Comparison of ENCODE assay signal across 15 cellular contexts in the genomic region with DNA sequence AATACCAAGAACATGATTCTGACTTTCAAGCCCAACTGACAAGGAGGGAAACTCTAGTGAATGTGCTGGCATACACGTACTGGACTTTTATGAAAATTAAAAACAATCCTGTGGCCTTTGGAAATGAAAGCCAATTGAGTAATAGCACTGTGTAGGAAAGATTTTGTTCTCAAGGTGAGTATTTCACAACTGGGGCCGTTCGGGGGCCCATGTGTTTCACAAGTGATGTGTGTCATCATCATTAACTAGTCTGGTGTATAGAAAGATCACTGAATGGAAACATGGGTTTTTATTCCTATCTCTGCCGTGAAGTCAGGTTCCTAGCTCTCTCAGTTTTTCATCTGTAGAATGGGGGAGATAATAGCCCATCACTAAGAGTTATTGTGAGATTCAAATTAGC.
A peak's percentile ranks its signal among the peaks of the same experiment; 100 is the strongest.
DNase-seq lines count a peak whose midpoint lies in the region; ATAC-seq, FAIRE-seq and TF ChIP-seq lines count a peak whose summit lies in the region.
"Had no signal": no experiment of that assay in that cellular context is flagged by ENCODE, and none has a peak within 500 bp of the region (broad histone marks: within the 10 kb centered on the region; RNA-seq: fewer than 3 reads in every experiment).

No MANE protein-coding gene starts in this region.

- TF ChIP-seq EP300 in HepG2 (IDR thresholded peaks at IDR 0.05; ENCODE audit: low read depth in 2 of 2, low read length in 2 of 2) (peak; percentile 72 to 80; a peak in 3 of 4 replicates), HepG2 (CRISPR knock-in tag; IDR thresholded peaks at IDR 0.05; ENCODE audit: borderline replicate concordance) (no peak; the same call in 1 of the 2 replicates)

- ATAC-seq in HepG2 = no peak; the same call in 2 of the 3 replicates

- no peak for FAIRE-seq in HepG2 (lab: Jason Lieb, UNC)
- FAIRE-seq: endothelial cell of umbilical vein, islet of Langerhans had no signal

- POLR2A ChIA-PET in HepG2 (lab: Yijun Ruan, JAX) = no interaction called here

- CTCF ChIA-PET in HepG2 (lab: Yijun Ruan, JAX; ENCODE audit: low intra/inter-chr PET ratio, low total read pairs) = no interaction called here

- TF ChIP-seq POLR2A in HepG2 (IDR thresholded peaks at IDR 0.05; ENCODE audit: insufficient read depth in 1 of 2, low read depth in 2 of 2, low read length in 2 of 2) (no peak), uterus (IDR thresholded peaks at IDR 0.05) (no peak)

- no TSS peak for BruUV-seq in HepG2 (replicated peaks; lab: Mats Ljungman, UMichigan)

- H2AFZ ChIP-seq in HepG2 (ENCODE audit: low read length) = no peak overlapping the region
- H2AFZ ChIP-seq: neural progenitor cell had no signal

- H4K20me1 ChIP-seq in HepG2 (ENCODE audit: insufficient read depth, low read length) = no peaks in the 10 kb centered on the region

- H3K9me3 ChIP-seq in adipocyte (ENCODE audit: control insufficient read depth, low read length) (no peaks in the 10 kb centered on the region), HepG2 (ENCODE audit: low read length) (peaks cover 11% of the 10 kb centered on the region), uterus (no peaks in the 10 kb centered on the region), WERI-Rb-1 (ENCODE audit: severe bottlenecking) (no peaks in the 10 kb centered on the region)
- H3K9me3 ChIP-seq: Peyer's patch had no signal

- H3K27me3 ChIP-seq in adipocyte (replicated peaks; ENCODE audit: control insufficient read depth, insufficient read depth, low read length) (no peaks in the 10 kb centered on the region), HepG2 (ENCODE audit: control insufficient read depth in 1 of 2, insufficient read depth in 2 of 2, low read length in 2 of 2) (no peaks in the 10 kb centered on the region), uterus (no peaks in the 10 kb centered on the region), WERI-Rb-1 (ENCODE audit: insufficient read depth, low read depth, severe bottlenecking) (no peaks in the 10 kb centered on the region)
- H3K27me3 ChIP-seq: neural progenitor cell, Peyer's patch had no signal

- H3K27ac ChIP-seq in HepG2 (ENCODE audit: extremely low read length, insufficient read depth, low read length) (peak overlapping the region; percentile 41), uterus (peak overlapping the region; percentile 71 to 76), WERI-Rb-1 (no peak overlapping the region)
- H3K27ac ChIP-seq: neural progenitor cell had no signal

- DNase-seq in stimulated activated CD4-positive, alpha-beta T cell treated with anti-CD3 and anti-CD28 coated beads, Interleukin-15, amount 100 ng/mL, for 24 hours = peak; percentile 47
- no peak for DNase-seq in stimulated activated CD4-positive, alpha-beta T cell treated with anti-CD3 and anti-CD28 coated beads, Interleukin-4, amount 100 ng/mL, for 4 hours
- DNase-seq in adipocyte (ENCODE audit: low read depth) (peak; percentile 92), HepG2 (ENCODE audit: low spot score) (peak; percentile 39), uterus (peak; percentile 75 to 85), DMS114 treated with DMSO at 0.1 percent for 48 hours (lab: John Stamatoyannopoulos, UW; ENCODE audit: unreplicated experiment) (no peak), superior temporal gyrus (ENCODE audit: extremely low spot score) (no peak), WERI-Rb-1 (no peak)
- DNase-seq: amygdala; CD8-positive, alpha-beta memory T cell; NCI-H2081 treated with DMSO at 0.1 percent for 48 hours had no signal

- H3K36me3 ChIP-seq in adipocyte (ENCODE audit: control insufficient read depth, insufficient read depth, low read length, severe bottlenecking) (no peaks in the 10 kb centered on the region), HepG2 (replicated peaks in 1 of 2; ENCODE audit: control insufficient read depth in 1 of 2, insufficient read depth in 2 of 2, low read length in 2 of 2) (no peaks in the 10 kb centered on the region), uterus (no peaks in the 10 kb centered on the region), WERI-Rb-1 (no peaks in the 10 kb centered on the region)
- H3K36me3 ChIP-seq: neural progenitor cell, Peyer's patch had no signal

- H3K4me1 ChIP-seq in adipocyte (ENCODE audit: control insufficient read depth, insufficient read depth, low read length) (peaks cover 42% of the 10 kb centered on the region), HepG2 (ENCODE audit: insufficient read depth, low read length) (peaks cover 50% of the 10 kb centered on the region), uterus (peaks cover 11 to 35% of the 10 kb centered on the region in 2 donors)
- H3K4me1 ChIP-seq: neural progenitor cell, Peyer's patch had no signal

- intact Hi-C loops in HepG2 (cut with micrococcal nuclease; ENCODE audit: unreplicated experiment) = no loop called here
- intact Hi-C loops in uterus (cut with DNase I; ENCODE audit: low total_unique reads) = no loop called here

- TF ChIP-seq CTCF in HepG2 (CRISPR knock-in tag; IDR thresholded peaks at IDR 0.05) = no peak
- no peak for TF ChIP-seq CTCF in uterus (IDR thresholded peaks at IDR 0.05)
- TF ChIP-seq CTCF in WERI-Rb-1 (IDR thresholded peaks at IDR 0.05; ENCODE audit: low read depth, low read length) = no peak

- H3K9ac ChIP-seq in adipocyte (ENCODE audit: low read length) (peak overlapping the region; percentile 76), HepG2 (ENCODE audit: insufficient read depth, low read depth, low read length) (no peak overlapping the region)
- H3K9ac ChIP-seq: neural progenitor cell had no signal

- no peak overlapping the region for H3K4me3 ChIP-seq in adipocyte (ENCODE audit: low read length)
- no peak overlapping the region for H3K4me3 ChIP-seq in HepG2 (replicated peaks in 1 of 3; ENCODE audit: insufficient read depth in 1 of 3, low read depth in 2 of 3, low read length in 3 of 3)
- H3K4me3 ChIP-seq in uterus = no peak overlapping the region
- H3K4me3 ChIP-seq in WERI-Rb-1 (ENCODE audit: low read depth, low read length) = no peak overlapping the region
- H3K4me3 ChIP-seq: neural progenitor cell, Peyer's patch had no signal

- no peak for TF ChIP-seq RAD21 in HepG2 (CRISPR knock-in tag; IDR thresholded peaks at IDR 0.05)

- no peak overlapping the region; the same call in 1 of the 2 replicates for H3K4me2 ChIP-seq in HepG2 (ENCODE audit: low read depth, low read length)
- H3K4me2 ChIP-seq: neural progenitor cell had no signal

- no peaks in the 10 kb centered on the region for H3K79me2 ChIP-seq in HepG2 (ENCODE audit: insufficient read depth, low read length)

- in situ Hi-C loops in HepG2 (cut with HindIII; ENCODE audit: extremely low pct_ligation_motif_present, low pct_unique_long_range_greater_than_20kb) = no loop called here

- 6% methylated on average over 4 of the region's 4 CpGs for WGBS in HepG2 (ENCODE audit: low lambda C conversion rate)

TF ChIP-seq in HepG2, 621 proteins besides CTCF, POLR2A, EP300 and RAD21 (continues in another document):
- TF ChIP-seq PLRG1 (conservative IDR thresholded peaks at IDR 0.05) (no peak), HNRNPLL (IDR thresholded peaks at IDR 0.05; ENCODE audit: low read depth, low read length, poor library complexity, severe bottlenecking) (no peak), ZNF331 (CRISPR knock-in tag; IDR thresholded peaks at IDR 0.05) (peak; percentile 81; the same call in 1 of the 2 replicates), TRIM24 (CRISPR knock-in tag; IDR thresholded peaks at IDR 0.05) (peak; percentile 84; the same call in 1 of the 2 replicates), SOX13 (IDR thresholded peaks at IDR 0.05) (no peak), SOX13 (CRISPR knock-in tag; conservative IDR thresholded peaks at IDR 0.05 in 1 of 2, IDR thresholded peaks at IDR 0.05 in 1 of 2) (peak in 1 of 2 experiments; percentile 71; a peak in 2 of 4 replicates), MXI1 (IDR thresholded peaks at IDR 0.05; ENCODE audit: borderline replicate concordance, low read depth, low read length) (no peak), DNMT3B (CRISPR knock-in tag; conservative IDR thresholded peaks at IDR 0.05) (no peak), FOSL2 (CRISPR knock-in tag; IDR thresholded peaks at IDR 0.05) (peak; percentile 82), MIER3 (CRISPR knock-in tag; IDR thresholded peaks at IDR 0.05; ENCODE audit: borderline replicate concordance) (peak; percentile 46; the same call in 1 of the 2 replicates), NONO (IDR thresholded peaks at IDR 0.05) (no peak), NONO (CRISPR knock-in tag; conservative IDR thresholded peaks at IDR 0.05) (no peak), KDM1A (CRISPR knock-in tag; IDR thresholded peaks at IDR 0.05) (peak; percentile 47; the same call in 1 of the 2 replicates), TBX2 (CRISPR knock-in tag; IDR thresholded peaks at IDR 0.05; ENCODE audit: borderline replicate concordance) (no peak)
- TF ChIP-seq, protein P1, sequence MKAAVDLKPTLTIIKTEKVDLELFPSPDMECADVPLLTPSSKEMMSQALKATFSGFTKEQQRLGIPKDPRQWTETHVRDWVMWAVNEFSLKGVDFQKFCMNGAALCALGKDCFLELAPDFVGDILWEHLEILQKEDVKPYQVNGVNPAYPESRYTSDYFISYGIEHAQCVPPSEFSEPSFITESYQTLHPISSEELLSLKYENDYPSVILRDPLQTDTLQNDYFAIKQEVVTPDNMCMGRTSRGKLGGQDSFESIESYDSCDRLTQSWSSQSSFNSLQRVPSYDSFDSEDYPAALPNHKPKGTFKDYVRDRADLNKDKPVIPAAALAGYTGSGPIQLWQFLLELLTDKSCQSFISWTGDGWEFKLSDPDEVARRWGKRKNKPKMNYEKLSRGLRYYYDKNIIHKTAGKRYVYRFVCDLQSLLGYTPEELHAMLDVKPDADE (CRISPR knock-in tag; IDR thresholded peaks at IDR 0.05) = no peak
- TF ChIP-seq, protein P2, sequence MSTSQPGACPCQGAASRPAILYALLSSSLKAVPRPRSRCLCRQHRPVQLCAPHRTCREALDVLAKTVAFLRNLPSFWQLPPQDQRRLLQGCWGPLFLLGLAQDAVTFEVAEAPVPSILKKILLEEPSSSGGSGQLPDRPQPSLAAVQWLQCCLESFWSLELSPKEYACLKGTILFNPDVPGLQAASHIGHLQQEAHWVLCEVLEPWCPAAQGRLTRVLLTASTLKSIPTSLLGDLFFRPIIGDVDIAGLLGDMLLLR (CRISPR knock-in tag; IDR thresholded peaks at IDR 0.05) = no peak
- TF ChIP-seq, protein P3, sequence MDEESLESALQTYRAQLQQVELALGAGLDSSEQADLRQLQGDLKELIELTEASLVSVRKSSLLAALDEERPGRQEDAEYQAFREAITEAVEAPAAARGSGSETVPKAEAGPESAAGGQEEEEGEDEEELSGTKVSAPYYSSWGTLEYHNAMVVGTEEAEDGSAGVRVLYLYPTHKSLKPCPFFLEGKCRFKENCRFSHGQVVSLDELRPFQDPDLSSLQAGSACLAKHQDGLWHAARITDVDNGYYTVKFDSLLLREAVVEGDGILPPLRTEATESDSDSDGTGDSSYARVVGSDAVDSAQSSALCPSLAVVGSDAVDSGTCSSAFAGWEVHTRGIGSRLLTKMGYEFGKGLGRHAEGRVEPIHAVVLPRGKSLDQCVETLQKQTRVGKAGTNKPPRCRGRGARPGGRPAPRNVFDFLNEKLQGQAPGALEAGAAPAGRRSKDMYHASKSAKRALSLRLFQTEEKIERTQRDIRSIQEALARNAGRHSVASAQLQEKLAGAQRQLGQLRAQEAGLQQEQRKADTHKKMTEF (CRISPR knock-in tag; IDR thresholded peaks at IDR 0.05) = peak; percentile 71; the same call in 1 of the 2 replicates

Comparison
In these comparisons a context has a peak if more than half of its experiments do, and no peak if none do; other contexts are left out.
1. DNase-seq: peak in stimulated activated CD4-positive, alpha-beta T cell treated with anti-CD3 and anti-CD28 coated beads, Interleukin-15, amount 100 ng/mL, for 24 hours (single experiment), adipocyte (single experiment), HepG2 (single experiment) and uterus (2 of 2); none in stimulated activated CD4-positive, alpha-beta T cell treated with anti-CD3 and anti-CD28 coated beads, Interleukin-4, amount 100 ng/mL, for 4 hours (0 of 2), DMS114 treated with DMSO at 0.1 percent for 48 hours (single experiment), superior temporal gyrus (single experiment) and WERI-Rb-1 (single experiment).